Comparison of ENCODE assay signal across 19 cellular contexts in the genomic region with DNA sequence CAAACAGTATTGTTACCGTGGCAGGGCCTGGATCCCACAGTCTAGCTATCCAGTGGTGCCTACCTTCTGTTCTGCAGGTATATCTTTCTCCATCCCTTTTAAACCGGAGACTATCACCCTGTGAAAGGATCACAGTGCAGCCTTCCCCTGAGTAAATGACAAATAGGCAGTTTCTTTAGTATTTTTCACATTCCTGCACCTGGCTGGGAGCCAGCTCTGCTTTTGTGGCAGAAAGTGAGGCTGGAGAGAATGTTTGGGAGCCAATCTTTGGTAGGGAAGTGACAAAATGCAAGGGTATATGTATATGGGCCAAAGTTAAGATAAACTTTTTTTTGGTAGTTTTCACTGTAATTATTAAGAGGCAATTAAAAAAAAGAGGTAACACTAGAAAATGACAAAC. TPM values are rescaled to one million over a fixed set of nuclear protein-coding genes. Genes with fewer than 3 reads are reported as not detected.
"Had no signal": no experiment of that assay in that cellular context is flagged by ENCODE, and none has a peak within 500 bp of the region (broad histone marks: within the 10 kb centered on the region; RNA-seq: fewer than 3 reads in every experiment).

No MANE protein-coding gene starts in this region.

- H3K27me3 ChIP-seq: esophagus squamous epithelium, right atrium auricular region, spleen had no signal

- DNase-seq: activated CD4-positive, alpha-beta memory T cell treated with anti-CD3 and anti-CD28 coated beads for 36 hours; activated CD4-positive, alpha-beta T cell treated with anti-CD3 and anti-CD28 coated beads for 4 hours; activated CD8-positive, alpha-beta memory T cell treated with anti-CD3 and anti-CD28 coated beads, Interleukin-2, amount 50 U/mL, for 4 hours; activated effector memory CD4-positive, alpha-beta T cell treated with anti-CD3 and anti-CD28 coated beads, Interleukin-2, amount 50 U/mL, for 16 hours; activated naive CD4-positive, alpha-beta T cell treated with anti-CD3 and anti-CD28 coated beads, Interleukin-2, amount 10 ng/mL, durations not matched to agents 7 days and 5 days; activated naive CD8-positive, alpha-beta T cell treated with anti-CD3 and anti-CD28 coated beads, Interleukin-2, amount 10 ng/mL, durations not matched to agents 7 days and 5 days; activated T-cell treated with anti-CD3 and anti-CD28 coated beads, Interleukin-2, amount 50 U/mL, for 1 hour; esophagus squamous epithelium; glutamatergic neuron; left ventricle myocardium inferior; naive thymus-derived CD4-positive, alpha-beta T cell; psoas muscle; spleen; stimulated activated naive CD4-positive, alpha-beta T cell; trophoblast cell had no signal

- H3K9me3 ChIP-seq: esophagus squamous epithelium, psoas muscle, right atrium auricular region, spleen had no signal

- H3K36me3 ChIP-seq: esophagus squamous epithelium, left ventricle myocardium inferior, right atrium auricular region, spleen had no signal

- H3K27ac ChIP-seq: esophagus squamous epithelium, left ventricle myocardium inferior, parathyroid adenoma, psoas muscle, right atrium auricular region, spleen had no signal

- H3K4me1 ChIP-seq: left ventricle myocardium inferior, psoas muscle, spleen had no signal

- H3K4me3 ChIP-seq: esophagus squamous epithelium, left ventricle myocardium inferior, lung, psoas muscle, right atrium auricular region, spleen had no signal

RNA-seq across cellular contexts. Expression of gene ARHGEF26, which starts 54.8 kb away (rescaled TPM):
- total RNA-seq: activated naive CD8-positive, alpha-beta T cell treated with anti-CD3 and anti-CD28 coated beads, Interleukin-2, amount 10 ng/mL, durations not matched to agents 7 days and 5 days; activated T-helper 1 cell treated with anti-CD3 and anti-CD28 coated beads, Interleukin-12 subunit alpha, Interleukin-12 subunit beta, Interleukin-2, Interleukin-4 antibody, amounts not matched to agents 30 ng/mL and 10 ng/mL and 1 ng/mL, durations not matched to agents 14 hours and 24 hours and 36 hours had no signal
